Comparison of ENCODE assay signal across 2 cellular contexts in the genomic region with DNA sequence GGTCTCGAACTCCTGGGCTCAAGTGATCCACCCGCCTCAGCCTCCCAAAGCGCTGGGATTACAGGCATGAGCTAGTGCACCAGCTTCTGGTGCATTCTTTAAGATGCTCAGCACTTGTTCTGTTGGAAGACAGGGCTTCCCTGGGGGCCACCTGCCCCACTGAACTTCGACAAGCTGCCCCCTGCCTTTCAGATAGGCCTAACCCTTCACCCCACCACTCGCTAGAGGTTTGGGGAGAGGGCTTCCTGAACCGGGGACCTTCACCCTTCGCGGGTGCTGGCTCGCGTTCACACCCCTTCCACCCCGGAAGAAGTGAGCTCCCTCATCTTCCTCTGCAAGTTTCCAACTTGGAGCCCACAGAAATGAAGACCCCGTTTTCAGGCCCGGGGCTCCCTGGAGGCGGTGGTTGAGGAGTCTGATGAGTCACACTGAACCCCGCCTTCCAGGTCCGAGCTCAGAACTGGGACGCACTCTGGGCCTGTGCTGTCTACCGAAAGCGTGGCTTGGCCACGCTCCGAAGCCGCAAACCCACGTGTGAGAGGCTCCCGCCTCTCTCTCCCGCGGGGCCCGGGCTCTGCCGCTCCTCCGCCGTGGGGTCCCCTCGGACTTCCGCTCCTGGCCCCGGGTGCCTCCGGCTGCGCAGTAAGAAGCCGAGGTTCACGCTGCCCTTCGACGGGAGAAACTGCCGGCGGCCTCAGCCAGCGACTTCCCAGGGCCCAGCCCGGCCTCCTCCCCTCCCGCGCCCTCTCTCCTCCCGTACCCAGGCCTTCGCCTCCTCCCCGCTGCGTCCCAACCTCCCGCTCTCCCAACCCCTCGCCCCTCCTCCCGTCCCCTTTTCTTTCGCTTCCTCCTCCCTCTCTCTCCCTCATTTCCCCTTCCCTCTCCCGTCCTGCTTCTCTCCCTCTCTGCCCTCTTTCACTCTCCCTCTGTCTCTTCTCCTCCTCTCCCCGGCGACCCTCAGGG.
TF ChIP-seq lines count a peak whose summit lies in the region.

No MANE protein-coding gene starts in this region.

TF ChIP-seq in K562, 482 proteins besides CTCF, POLR2A, EP300 and RAD21 (continued from another document and continues in another):
- TF ChIP-seq, protein P1, sequence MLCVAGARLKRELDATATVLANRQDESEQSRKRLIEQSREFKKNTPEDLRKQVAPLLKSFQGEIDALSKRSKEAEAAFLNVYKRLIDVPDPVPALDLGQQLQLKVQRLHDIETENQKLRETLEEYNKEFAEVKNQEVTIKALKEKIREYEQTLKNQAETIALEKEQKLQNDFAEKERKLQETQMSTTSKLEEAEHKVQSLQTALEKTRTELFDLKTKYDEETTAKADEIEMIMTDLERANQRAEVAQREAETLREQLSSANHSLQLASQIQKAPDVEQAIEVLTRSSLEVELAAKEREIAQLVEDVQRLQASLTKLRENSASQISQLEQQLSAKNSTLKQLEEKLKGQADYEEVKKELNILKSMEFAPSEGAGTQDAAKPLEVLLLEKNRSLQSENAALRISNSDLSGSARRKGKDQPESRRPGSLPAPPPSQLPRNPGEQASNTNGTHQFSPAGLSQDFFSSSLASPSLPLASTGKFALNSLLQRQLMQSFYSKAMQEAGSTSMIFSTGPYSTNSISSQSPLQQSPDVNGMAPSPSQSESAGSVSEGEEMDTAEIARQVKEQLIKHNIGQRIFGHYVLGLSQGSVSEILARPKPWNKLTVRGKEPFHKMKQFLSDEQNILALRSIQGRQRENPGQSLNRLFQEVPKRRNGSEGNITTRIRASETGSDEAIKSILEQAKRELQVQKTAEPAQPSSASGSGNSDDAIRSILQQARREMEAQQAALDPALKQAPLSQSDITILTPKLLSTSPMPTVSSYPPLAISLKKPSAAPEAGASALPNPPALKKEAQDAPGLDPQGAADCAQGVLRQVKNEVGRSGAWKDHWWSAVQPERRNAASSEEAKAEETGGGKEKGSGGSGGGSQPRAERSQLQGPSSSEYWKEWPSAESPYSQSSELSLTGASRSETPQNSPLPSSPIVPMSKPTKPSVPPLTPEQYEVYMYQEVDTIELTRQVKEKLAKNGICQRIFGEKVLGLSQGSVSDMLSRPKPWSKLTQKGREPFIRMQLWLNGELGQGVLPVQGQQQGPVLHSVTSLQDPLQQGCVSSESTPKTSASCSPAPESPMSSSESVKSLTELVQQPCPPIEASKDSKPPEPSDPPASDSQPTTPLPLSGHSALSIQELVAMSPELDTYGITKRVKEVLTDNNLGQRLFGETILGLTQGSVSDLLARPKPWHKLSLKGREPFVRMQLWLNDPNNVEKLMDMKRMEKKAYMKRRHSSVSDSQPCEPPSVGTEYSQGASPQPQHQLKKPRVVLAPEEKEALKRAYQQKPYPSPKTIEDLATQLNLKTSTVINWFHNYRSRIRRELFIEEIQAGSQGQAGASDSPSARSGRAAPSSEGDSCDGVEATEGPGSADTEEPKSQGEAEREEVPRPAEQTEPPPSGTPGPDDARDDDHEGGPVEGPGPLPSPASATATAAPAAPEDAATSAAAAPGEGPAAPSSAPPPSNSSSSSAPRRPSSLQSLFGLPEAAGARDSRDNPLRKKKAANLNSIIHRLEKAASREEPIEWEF (CRISPR knock-in tag; IDR thresholded peaks at IDR 0.05) = no peak
- TF ChIP-seq THRB (CRISPR knock-in tag; conservative IDR thresholded peaks at IDR 0.05) = 0 out of 2 replicates have a peak, but pooled peaks have one; percentile 16
- TF ChIP-seq, protein P2, sequence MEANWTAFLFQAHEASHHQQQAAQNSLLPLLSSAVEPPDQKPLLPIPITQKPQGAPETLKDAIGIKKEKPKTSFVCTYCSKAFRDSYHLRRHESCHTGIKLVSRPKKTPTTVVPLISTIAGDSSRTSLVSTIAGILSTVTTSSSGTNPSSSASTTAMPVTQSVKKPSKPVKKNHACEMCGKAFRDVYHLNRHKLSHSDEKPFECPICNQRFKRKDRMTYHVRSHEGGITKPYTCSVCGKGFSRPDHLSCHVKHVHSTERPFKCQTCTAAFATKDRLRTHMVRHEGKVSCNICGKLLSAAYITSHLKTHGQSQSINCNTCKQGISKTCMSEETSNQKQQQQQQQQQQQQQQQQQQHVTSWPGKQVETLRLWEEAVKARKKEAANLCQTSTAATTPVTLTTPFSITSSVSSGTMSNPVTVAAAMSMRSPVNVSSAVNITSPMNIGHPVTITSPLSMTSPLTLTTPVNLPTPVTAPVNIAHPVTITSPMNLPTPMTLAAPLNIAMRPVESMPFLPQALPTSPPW (CRISPR knock-in tag; IDR thresholded peaks at IDR 0.05) = no peak
- no peak for TF ChIP-seq DACH1 (IDR thresholded peaks at IDR 0.05; ENCODE audit: partially characterized antibody)
- TF ChIP-seq, protein P3, sequence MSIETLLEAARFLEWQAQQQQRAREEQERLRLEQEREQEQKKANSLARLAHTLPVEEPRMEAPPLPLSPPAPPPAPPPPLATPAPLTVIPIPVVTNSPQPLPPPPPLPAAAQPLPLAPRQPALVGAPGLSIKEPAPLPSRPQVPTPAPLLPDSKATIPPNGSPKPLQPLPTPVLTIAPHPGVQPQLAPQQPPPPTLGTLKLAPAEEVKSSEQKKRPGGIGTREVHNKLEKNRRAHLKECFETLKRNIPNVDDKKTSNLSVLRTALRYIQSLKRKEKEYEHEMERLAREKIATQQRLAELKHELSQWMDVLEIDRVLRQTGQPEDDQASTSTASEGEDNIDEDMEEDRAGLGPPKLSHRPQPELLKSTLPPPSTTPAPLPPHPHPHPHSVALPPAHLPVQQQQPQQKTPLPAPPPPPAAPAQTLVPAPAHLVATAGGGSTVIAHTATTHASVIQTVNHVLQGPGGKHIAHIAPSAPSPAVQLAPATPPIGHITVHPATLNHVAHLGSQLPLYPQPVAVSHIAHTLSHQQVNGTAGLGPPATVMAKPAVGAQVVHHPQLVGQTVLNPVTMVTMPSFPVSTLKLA (conservative IDR thresholded peaks at IDR 0.05) = no peak

TF ChIP-seq in SK-N-SH treated with all-trans-retinoic acid at 6 μM for 48 hours, 23 proteins besides CTCF, POLR2A, EP300 and RAD21 (continued from another document):
- TF ChIP-seq, protein P4, sequence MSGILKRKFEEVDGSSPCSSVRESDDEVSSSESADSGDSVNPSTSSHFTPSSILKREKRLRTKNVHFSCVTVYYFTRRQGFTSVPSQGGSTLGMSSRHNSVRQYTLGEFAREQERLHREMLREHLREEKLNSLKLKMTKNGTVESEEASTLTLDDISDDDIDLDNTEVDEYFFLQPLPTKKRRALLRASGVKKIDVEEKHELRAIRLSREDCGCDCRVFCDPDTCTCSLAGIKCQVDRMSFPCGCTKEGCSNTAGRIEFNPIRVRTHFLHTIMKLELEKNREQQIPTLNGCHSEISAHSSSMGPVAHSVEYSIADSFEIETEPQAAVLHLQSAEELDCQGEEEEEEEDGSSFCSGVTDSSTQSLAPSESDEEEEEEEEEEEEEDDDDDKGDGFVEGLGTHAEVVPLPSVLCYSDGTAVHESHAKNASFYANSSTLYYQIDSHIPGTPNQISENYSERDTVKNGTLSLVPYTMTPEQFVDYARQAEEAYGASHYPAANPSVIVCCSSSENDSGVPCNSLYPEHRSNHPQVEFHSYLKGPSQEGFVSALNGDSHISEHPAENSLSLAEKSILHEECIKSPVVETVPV (CRISPR knock-in tag; IDR thresholded peaks at IDR 0.05) = no peak
- TF ChIP-seq ESRRG (CRISPR knock-in tag; IDR thresholded peaks at IDR 0.05) (no peak), GLIS3 (CRISPR knock-in tag; IDR thresholded peaks at IDR 0.05) (no peak), ZNF70 (CRISPR knock-in tag; IDR thresholded peaks at IDR 0.05) (no peak), POU6F1 (CRISPR knock-in tag; IDR thresholded peaks at IDR 0.05; ENCODE audit: borderline replicate concordance, low read depth) (no peak), BACH2 (CRISPR knock-in tag; IDR thresholded peaks at IDR 0.05; ENCODE audit: borderline replicate concordance) (no peak), ZNF565 (CRISPR knock-in tag; conservative IDR thresholded peaks at IDR 0.05; ENCODE audit: low read depth) (no peak), ARNTL (CRISPR knock-in tag; IDR thresholded peaks at IDR 0.05; ENCODE audit: borderline replicate concordance, low read depth) (no peak)
- TF ChIP-seq, protein P5, sequence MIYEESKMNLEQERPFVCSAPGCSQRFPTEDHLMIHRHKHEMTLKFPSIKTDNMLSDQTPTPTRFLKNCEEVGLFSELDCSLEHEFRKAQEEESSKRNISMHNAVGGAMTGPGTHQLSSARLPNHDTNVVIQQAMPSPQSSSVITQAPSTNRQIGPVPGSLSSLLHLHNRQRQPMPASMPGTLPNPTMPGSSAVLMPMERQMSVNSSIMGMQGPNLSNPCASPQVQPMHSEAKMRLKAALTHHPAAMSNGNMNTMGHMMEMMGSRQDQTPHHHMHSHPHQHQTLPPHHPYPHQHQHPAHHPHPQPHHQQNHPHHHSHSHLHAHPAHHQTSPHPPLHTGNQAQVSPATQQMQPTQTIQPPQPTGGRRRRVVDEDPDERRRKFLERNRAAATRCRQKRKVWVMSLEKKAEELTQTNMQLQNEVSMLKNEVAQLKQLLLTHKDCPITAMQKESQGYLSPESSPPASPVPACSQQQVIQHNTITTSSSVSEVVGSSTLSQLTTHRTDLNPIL (CRISPR knock-in tag; IDR thresholded peaks at IDR 0.05; ENCODE audit: low read depth) = no peak
